Comparison of ENCODE assay signal across 20 cellular contexts in genomic region chr7:74207586-74207985, GRCh38. TPM values are rescaled to one million over a fixed set of nuclear protein-coding genes. Genes with fewer than 3 reads are reported as not detected.
A peak's percentile ranks its signal among the peaks of the same experiment; 100 is the strongest.
DNase-seq lines count a peak whose midpoint lies in the region; ATAC-seq, FAIRE-seq and TF ChIP-seq lines count a peak whose summit lies in the region.
"Had no signal": no experiment of that assay in that cellular context is flagged by ENCODE, and none has a peak within 500 bp of the region (broad histone marks: within the 10 kb centered on the region; RNA-seq: fewer than 3 reads in every experiment).

No MANE protein-coding gene starts in this region.

- intact Hi-C loops in activated B cell treated with CpG ODN at 0.5 μM for 24 hours (cut with micrococcal nuclease) (no loop called here), kidney (cut with DNase I) (loop anchor here (5.0 kb wide), 1 partner anchor 195 kb away; no protein-coding TSS in a partner anchor), posterior vena cava (cut with DNase I) (loop anchor here (2.0 to 10.0 kb wide), 3 partner anchors 47 to 343 kb away; partner anchors contain the start of genes TMEM270 (in 2 of the 2) and RFC2 (in 1 of the 2))
- intact Hi-C loops in naive thymus-derived CD4-positive, alpha-beta T cell (cut with micrococcal nuclease) = loop anchor here (2.0 kb wide), 3 partner anchors 47 to 359 kb away; partner anchors contain the start of gene RFC2 (in 2 of the 2)

- DNase-seq in DND-41 (no peak), activated B cell treated with CpG ODN at 0.5 μM for 24 hours (peak; percentile 14), kidney (peak; percentile 39), posterior vena cava (ENCODE audit: low spot score) (peak; percentile 74), cortex of kidney (lab: John Stamatoyannopoulos, UW) (no peak)
- DNase-seq in naive thymus-derived CD4-positive, alpha-beta T cell = no peak
- DNase-seq: BE2C; CD8-positive, alpha-beta T cell; DMS79 treated with DMSO at 0.1 percent for 48 hours; GOT3; NCI-H1930; NCI-H2171; NCI-H446; NCI-H69; NK-92 treated with Interleukin-12 subunit alpha and Interleukin-12 subunit beta, amount 100 ng/mL, for 24 hours; SIG-M5 had no signal

- H3K9me3 Mint-ChIP-seq in activated B cell treated with CpG ODN at 0.5 μM for 24 hours = no peaks in the 10 kb centered on the region
- no peaks in the 10 kb centered on the region for H3K9me3 Mint-ChIP-seq in naive thymus-derived CD4-positive, alpha-beta T cell
- H3K9me3 Mint-ChIP-seq: CD8-positive, alpha-beta T cell had no signal

- ATAC-seq in DND-41 (ENCODE audit: insufficient read depth, low read depth) (no peak), activated B cell treated with CpG ODN at 0.5 μM for 24 hours (ENCODE audit: low read depth) (no peak), GM18867 (IDR thresholded peaks at IDR 0.05; ENCODE audit: unreplicated experiment) (no peak), HG03045 (IDR thresholded peaks at IDR 0.05; ENCODE audit: unreplicated experiment) (no peak)
- ATAC-seq in naive thymus-derived CD4-positive, alpha-beta T cell = no peak
- ATAC-seq: CD8-positive, alpha-beta T cell had no signal

- H3K27ac ChIP-seq in DND-41 (ENCODE audit: low read length) (0 out of 2 replicates have a peak overlapping the region, but pooled peaks have one; percentile 39), kidney (ENCODE audit: low read depth in 2 of 2, low read length in 2 of 2) (no peak overlapping the region)
- H3K27ac ChIP-seq in naive thymus-derived CD4-positive, alpha-beta T cell (ENCODE audit: low read depth, low read length) = no peak overlapping the region

- H3K4me1 ChIP-seq in DND-41 (ENCODE audit: insufficient read depth, low read length) (peaks cover 29% of the 10 kb centered on the region), kidney (ENCODE audit: control insufficient read depth in 1 of 2, insufficient read depth in 1 of 2, low read depth in 1 of 2, low read length in 2 of 2) (peaks cover 0 to 2% of the 10 kb centered on the region in 2 donors)
- H3K4me1 ChIP-seq in naive thymus-derived CD4-positive, alpha-beta T cell (ENCODE audit: control insufficient read depth in 2 of 2, insufficient read depth in 2 of 2, low read length in 2 of 2) = peaks cover 5 to 6% of the 10 kb centered on the region in 2 donors

- H3K36me3 ChIP-seq in DND-41 (ENCODE audit: insufficient read depth, low read length) (no peaks in the 10 kb centered on the region), kidney (ENCODE audit: control insufficient read depth in 1 of 2, insufficient read depth in 2 of 2, low read length in 2 of 2) (no peaks in the 10 kb centered on the region)
- H3K36me3 ChIP-seq in naive thymus-derived CD4-positive, alpha-beta T cell (ENCODE audit: control insufficient read depth in 2 of 3, insufficient read depth in 3 of 3, low read length in 3 of 3) = no peaks in the 10 kb centered on the region
- H3K36me3 ChIP-seq: BE2C had no signal

- H3K4me3 ChIP-seq in DND-41 (ENCODE audit: low read depth in 1 of 2, low read length in 2 of 2) = no peak overlapping the region
- no peak overlapping the region for H3K4me3 ChIP-seq in kidney (ENCODE audit: low read length in 2 of 2)
- H3K4me3 ChIP-seq in naive thymus-derived CD4-positive, alpha-beta T cell (ENCODE audit: low read length) = no peak overlapping the region

- H3K27me3 Mint-ChIP-seq in activated B cell treated with CpG ODN at 0.5 μM for 24 hours = no peaks in the 10 kb centered on the region
- H3K27me3 Mint-ChIP-seq in naive thymus-derived CD4-positive, alpha-beta T cell = peaks cover 0 to 6% (median 4%) of the 10 kb centered on the region in 5 donors

- TF ChIP-seq CTCF in DND-41 (IDR thresholded peaks at IDR 0.05; ENCODE audit: borderline replicate concordance, extremely low read depth, low read length, poor library complexity, severe bottlenecking) (no peak), activated B cell treated with CpG ODN at 0.5 μM for 24 hours (IDR thresholded peaks at IDR 0.05) (no peak), kidney (IDR thresholded peaks at IDR 0.05; ENCODE audit: borderline replicate concordance, extremely low read depth, insufficient read depth) (no peak)

- H3K27me3 ChIP-seq in DND-41 (ENCODE audit: insufficient read depth, low read length, poor library complexity) = no peaks in the 10 kb centered on the region
- no peaks in the 10 kb centered on the region for H3K27me3 ChIP-seq in naive thymus-derived CD4-positive, alpha-beta T cell (ENCODE audit: control insufficient read depth in 2 of 2, insufficient read depth in 2 of 2, low read length in 2 of 2)

- H3K36me3 Mint-ChIP-seq in activated B cell treated with CpG ODN at 0.5 μM for 24 hours (ENCODE audit: low read depth) = peaks cover 3% of the 10 kb centered on the region
- H3K36me3 Mint-ChIP-seq in naive thymus-derived CD4-positive, alpha-beta T cell = no peaks in the 10 kb centered on the region
- H3K36me3 Mint-ChIP-seq: CD8-positive, alpha-beta T cell had no signal

- no peaks in the 10 kb centered on the region for H3K9me3 ChIP-seq in DND-41 (ENCODE audit: insufficient read depth, low read length, severe bottlenecking)
- H3K9me3 ChIP-seq in kidney (ENCODE audit: control insufficient read depth in 1 of 2, low read length in 2 of 2) = no peaks in the 10 kb centered on the region
- no peaks in the 10 kb centered on the region for H3K9me3 ChIP-seq in naive thymus-derived CD4-positive, alpha-beta T cell (ENCODE audit: control insufficient read depth in 2 of 3, low read length in 3 of 3)
- H3K9me3 ChIP-seq: BE2C had no signal

- no peak for FAIRE-seq in kidney (lab: Jason Lieb, UNC)
- FAIRE-seq: D721Med, G401.6 had no signal

- H3K9ac ChIP-seq in DND-41 (ENCODE audit: low read depth, low read length) (no peak overlapping the region), kidney (ENCODE audit: low read length in 2 of 2) (no peak overlapping the region)

- H3K4me3 Mint-ChIP-seq in activated B cell treated with CpG ODN at 0.5 μM for 24 hours = no peak overlapping the region
- peak overlapping the region in 1 of 10 donors; percentile 14 for H3K4me3 Mint-ChIP-seq in naive thymus-derived CD4-positive, alpha-beta T cell
- H3K4me3 Mint-ChIP-seq: CD8-positive, alpha-beta T cell had no signal

- H2AFZ ChIP-seq in DND-41 (ENCODE audit: low read depth, low read length) = no peak overlapping the region

- POLR2A ChIA-PET in activated B cell treated with CpG ODN at 0.5 μM for 24 hours (lab: Charles Lee) = interaction anchor here (0.6 to 9.1 kb wide), 6 partner anchors 13 to 193 kb away, joined by 4 to 150 read pairs (median 51); partner anchors contain the start of gene CLIP2
- POLR2A ChIA-PET in naive thymus-derived CD4-positive, alpha-beta T cell (lab: Charles Lee) = interaction anchor here (0.8 kb wide), 1 partner anchor 8 kb away, joined by 4 read pairs; no protein-coding TSS in a partner anchor

- CTCF ChIA-PET in activated B cell treated with CpG ODN at 0.5 μM for 24 hours (lab: Charles Lee) = interaction anchor here (0.8 to 8.7 kb wide), 15 partner anchors 11 to 197 kb away, joined by 3 to 133 read pairs (median 7); partner anchors contain the start of gene LIMK1
- CTCF ChIA-PET in naive thymus-derived CD4-positive, alpha-beta T cell (lab: Charles Lee) = interaction anchor here (1.4 to 4.3 kb wide), 2 partner anchors 45 to 194 kb away, joined by 3 to 45 read pairs; no protein-coding TSS in a partner anchor

- no peak overlapping the region for H3K4me2 ChIP-seq in DND-41 (ENCODE audit: insufficient read depth, low read length)

- H3K27ac Mint-ChIP-seq in activated B cell treated with CpG ODN at 0.5 μM for 24 hours = no peak overlapping the region
- peak overlapping the region in 1 of 9 donors; percentile 15 for H3K27ac Mint-ChIP-seq in naive thymus-derived CD4-positive, alpha-beta T cell
- H3K27ac Mint-ChIP-seq: CD8-positive, alpha-beta T cell had no signal

- no peaks in the 10 kb centered on the region for H4K20me1 ChIP-seq in DND-41 (ENCODE audit: insufficient read depth, low read length)

- H3K4me1 Mint-ChIP-seq in activated B cell treated with CpG ODN at 0.5 μM for 24 hours = peaks cover 69% of the 10 kb centered on the region
- peaks cover 13 to 29% (median 20%) of the 10 kb centered on the region in 7 donors for H3K4me1 Mint-ChIP-seq in naive thymus-derived CD4-positive, alpha-beta T cell

- no peaks in the 10 kb centered on the region for H3K79me2 ChIP-seq in DND-41 (ENCODE audit: insufficient read depth, low read length)

RNA-seq across cellular contexts. Expression of gene LAT2, which starts 2.2 kb away (rescaled TPM):
- total RNA-seq in activated B cell treated with CpG ODN at 0.5 μM for 24 hours (291 and 329 TPM in 2 replicates), kidney (17.6 TPM), posterior vena cava (1 to 10 TPM; 8.2 to 8.3 TPM)
- 3.7 TPM for polyA plus RNA-seq in kidney (ENCODE audit: insufficient read depth, low read depth, low replicate concordance)
- total RNA-seq in naive thymus-derived CD4-positive, alpha-beta T cell = 10 to 100 TPM in 3 of 5 experiments, 1 to 10 TPM in 2; 2.6 to 67.0 (median 10.5) TPM
- 1 to 10 TPM in 1 of 2 donors, under 1 TPM in 1; 0.69 to 1.5 TPM for polyA plus RNA-seq in naive thymus-derived CD4-positive, alpha-beta T cell

RNA-seq across cellular contexts. Expression of gene EIF4H, which starts 33.4 kb away (rescaled TPM):
- total RNA-seq in activated B cell treated with CpG ODN at 0.5 μM for 24 hours (263 and 280 TPM in 2 replicates), kidney (240 TPM), posterior vena cava (100 to 1,000 TPM; 207 to 213 TPM)
- 153 TPM for polyA plus RNA-seq in kidney (ENCODE audit: insufficient read depth, low read depth, low replicate concordance)
- 100 to 1,000 TPM; 163 to 284 (median 223) TPM for total RNA-seq in naive thymus-derived CD4-positive, alpha-beta T cell
- 100 to 1,000 TPM; 256 to 280 TPM for polyA plus RNA-seq in naive thymus-derived CD4-positive, alpha-beta T cell

RNA-seq across cellular contexts. Expression of gene RFC2, which starts 46.6 kb away (rescaled TPM):
- total RNA-seq in activated B cell treated with CpG ODN at 0.5 μM for 24 hours (44.0 and 45.8 TPM in 2 replicates), kidney (21.1 TPM), posterior vena cava (10 to 100 TPM; 12.5 to 12.8 TPM)
- polyA plus RNA-seq in kidney (ENCODE audit: insufficient read depth, low read depth, low replicate concordance) = 16.2 TPM
- total RNA-seq in naive thymus-derived CD4-positive, alpha-beta T cell = 10 to 100 TPM; 12.0 to 51.7 (median 15.2) TPM
- polyA plus RNA-seq in naive thymus-derived CD4-positive, alpha-beta T cell = 10 to 100 TPM; 21.4 to 23.7 TPM

Comparison
In these comparisons a context has a peak if more than half of its experiments do, and no peak if none do; other contexts are left out.
1. DNase-seq: peak in activated B cell treated with CpG ODN at 0.5 μM for 24 hours (single experiment), kidney (single experiment) and posterior vena cava (single experiment); none in DND-41 (single experiment), cortex of kidney (single experiment) and naive thymus-derived CD4-positive, alpha-beta T cell (0 of 9).